10 cellular contexts compared by ENCODE assay signal in the genomic region with DNA sequence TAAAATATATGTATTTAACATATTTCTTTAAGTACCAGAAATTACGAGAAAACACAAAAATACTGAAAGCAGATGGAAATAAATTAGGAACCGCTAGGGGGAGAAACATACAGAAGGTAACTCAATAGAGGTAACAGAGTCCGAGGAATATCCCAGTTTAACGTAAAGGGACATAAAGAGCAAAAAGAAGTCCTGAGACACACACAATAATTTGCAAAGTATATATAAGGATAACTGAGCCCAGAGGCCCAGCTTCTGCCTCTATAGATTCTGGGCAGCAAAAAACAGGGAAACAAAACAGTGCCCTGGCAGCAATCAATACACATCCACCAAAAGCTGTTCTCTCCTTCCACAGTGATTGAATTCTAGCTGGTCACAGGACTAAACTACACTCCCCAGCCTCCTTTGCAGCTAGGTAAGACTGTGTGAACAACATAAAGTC. TPM values are rescaled to one million over a fixed set of nuclear protein-coding genes. Genes with fewer than 3 reads are reported as not detected.
DNase-seq lines count a peak whose midpoint lies in the region; ATAC-seq and TF ChIP-seq lines count a peak whose summit lies in the region.
"Had no signal": no experiment of that assay in that cellular context is flagged by ENCODE, and none has a peak within 500 bp of the region (broad histone marks: within the 10 kb centered on the region; RNA-seq: fewer than 3 reads in every experiment).

No MANE protein-coding gene starts in this region.

- no peak overlapping the region for H3K27ac ChIP-seq in HUES64 (ENCODE audit: low read depth, low read length)
- no peak overlapping the region for H3K27ac ChIP-seq in substantia nigra (ENCODE audit: low read depth, low read length, poor library complexity, severe bottlenecking)

- H3K27me3 ChIP-seq in Caco-2 (replicated peaks; ENCODE audit: control insufficient read depth, insufficient read depth, low read length) (no peaks in the 10 kb centered on the region), HUES64 (ENCODE audit: insufficient read depth, low read length) (no peaks in the 10 kb centered on the region)

- H3K36me3 Mint-ChIP-seq in Caco-2 (ENCODE audit: insufficient read depth, unreplicated experiment), result no peaks in the 10 kb centered on the region
- H3K36me3 Mint-ChIP-seq in nephron (ENCODE audit: low read depth), result peaks cover 10% of the 10 kb centered on the region
- H3K36me3 Mint-ChIP-seq: activated naive CD4-positive, alpha-beta T cell treated with anti-CD3 and anti-CD28 coated beads, Interleukin-2, amount 50 U/mL, for 72 hours had no signal

- POLR2A ChIA-PET in Caco-2 (lab: Charles Lee), result no interaction called here

- ATAC-seq in GM19023 (IDR thresholded peaks at IDR 0.05; ENCODE audit: unreplicated experiment), result no peak
- ATAC-seq: activated naive CD4-positive, alpha-beta T cell treated with anti-CD3 and anti-CD28 coated beads, Interleukin-2, amount 50 U/mL, for 72 hours had no signal

- H3K4me1 ChIP-seq in Caco-2 (no peaks in the 10 kb centered on the region), HUES64 (ENCODE audit: insufficient read depth, low read length) (no peaks in the 10 kb centered on the region)

- BruUV-seq in Caco-2 (replicated peaks; lab: Mats Ljungman, UMichigan), result no TSS peak

- H3K36me3 ChIP-seq in Caco-2 (ENCODE audit: control insufficient read depth, insufficient read depth, low read length) (no peaks in the 10 kb centered on the region), HUES64 (ENCODE audit: insufficient read depth, low read length) (peaks cover 8% of the 10 kb centered on the region; the same call in 1 of the 2 replicates)

- H3K4me3 ChIP-seq in Caco-2 (ENCODE audit: low read depth, low read length) (no peak overlapping the region), HUES64 (ENCODE audit: low read length) (peak overlapping the region; percentile 14; the same call in 1 of the 2 replicates), epithelial cell of proximal tubule (ENCODE audit: low read depth, low read length) (peak overlapping the region; percentile 44)

- no peak overlapping the region for H3K9ac ChIP-seq in HUES64 (ENCODE audit: low read depth, low read length)

- no peaks in the 10 kb centered on the region for H3K4me1 Mint-ChIP-seq in Caco-2 (ENCODE audit: low read depth, unreplicated experiment)
- H3K4me1 Mint-ChIP-seq in nephron, result no peaks in the 10 kb centered on the region

- no peak overlapping the region for H3K27ac Mint-ChIP-seq in Caco-2 (ENCODE audit: unreplicated experiment)
- H3K27ac Mint-ChIP-seq in nephron, result no peak overlapping the region
- H3K27ac Mint-ChIP-seq: activated naive CD4-positive, alpha-beta T cell treated with anti-CD3 and anti-CD28 coated beads, Interleukin-2, amount 50 U/mL, for 72 hours had no signal

- CTCF ChIA-PET in Caco-2 (lab: Charles Lee), result interaction anchor here (0.6 to 2.0 kb wide), 2 partner anchors 81 to 702 kb away, joined by 3 to 14 read pairs; no protein-coding TSS in a partner anchor

- H3K9me3 Mint-ChIP-seq in Caco-2 (ENCODE audit: unreplicated experiment) (no peaks in the 10 kb centered on the region), nephron (no peaks in the 10 kb centered on the region)
- H3K9me3 Mint-ChIP-seq: activated naive CD4-positive, alpha-beta T cell treated with anti-CD3 and anti-CD28 coated beads, Interleukin-2, amount 50 U/mL, for 72 hours had no signal

- no peaks in the 10 kb centered on the region for H3K9me3 ChIP-seq in Caco-2
- H3K9me3 ChIP-seq in HUES64 (ENCODE audit: insufficient read depth, low read depth, low read length), result no peaks in the 10 kb centered on the region

- H3K27me3 Mint-ChIP-seq in Caco-2 (ENCODE audit: insufficient read depth, unreplicated experiment) (no peaks in the 10 kb centered on the region), nephron (ENCODE audit: low read depth) (no peaks in the 10 kb centered on the region)

- intact Hi-C loops in Caco-2 (cut with micrococcal nuclease; ENCODE audit: unreplicated experiment), result loop anchor here (1.0 kb wide), 2 partner anchors 81 to 714 kb away; no protein-coding TSS in a partner anchor

- DNase-seq in Caco-2 (peak in 1 of 2 experiments; percentile 26), epithelial cell of proximal tubule (ENCODE audit: low read depth) (peak; percentile 12), substantia nigra (lab: John Stamatoyannopoulos, UW) (no peak)
- no peak for DNase-seq in activated CD4-positive, alpha-beta T cell treated with anti-CD3 and anti-CD28 coated beads for 1 hour
- DNase-seq in activated CD8-positive, alpha-beta memory T cell treated with anti-CD3 and anti-CD28 coated beads, Interleukin-2, amount 50 U/mL, for 4 hours, result no peak
- DNase-seq: NCI-H226 had no signal

- H3K4me3 Mint-ChIP-seq in Caco-2 (ENCODE audit: unreplicated experiment) (peak overlapping the region; percentile 28), nephron (peak overlapping the region in 2 of 3 experiments; percentile 38 to 56)

- WGBS in HUES64, result 57% methylated on average over 4 of the region's 4 CpGs

- TF ChIP-seq CTCF in Caco-2 (IDR thresholded peaks at IDR 0.05; ENCODE audit: insufficient read depth in 1 of 2, low read depth in 1 of 2, low read length in 1 of 2, severe bottlenecking in 1 of 2, unreplicated experiment in 1 of 2) (peak; percentile 54 to 57), epithelial cell of proximal tubule (conservative IDR thresholded peaks at IDR 0.05; ENCODE audit: low read depth, low read length) (peak; percentile 61), nephron (IDR thresholded peaks at IDR 0.05; ENCODE audit: unreplicated experiment in 3 of 3) (peak; percentile 45 to 78 (median 56))

RNA-seq across cellular contexts. Expression of gene TBC1D32, which starts 15.1 kb away (rescaled TPM):
- total RNA-seq in Caco-2 (2022) (3.4 and 5.6 TPM in 2 replicates), epithelial cell of proximal tubule (3.6 and 4.1 TPM in 2 replicates)
- 4.3 TPM for polyA plus RNA-seq in HUES64 (2013, experiment 1 of 2)
- polyA plus RNA-seq in HUES64 (2013, experiment 2 of 2), result 5.1 TPM
